10 cellular contexts compared by ENCODE assay signal in the genomic region with DNA sequence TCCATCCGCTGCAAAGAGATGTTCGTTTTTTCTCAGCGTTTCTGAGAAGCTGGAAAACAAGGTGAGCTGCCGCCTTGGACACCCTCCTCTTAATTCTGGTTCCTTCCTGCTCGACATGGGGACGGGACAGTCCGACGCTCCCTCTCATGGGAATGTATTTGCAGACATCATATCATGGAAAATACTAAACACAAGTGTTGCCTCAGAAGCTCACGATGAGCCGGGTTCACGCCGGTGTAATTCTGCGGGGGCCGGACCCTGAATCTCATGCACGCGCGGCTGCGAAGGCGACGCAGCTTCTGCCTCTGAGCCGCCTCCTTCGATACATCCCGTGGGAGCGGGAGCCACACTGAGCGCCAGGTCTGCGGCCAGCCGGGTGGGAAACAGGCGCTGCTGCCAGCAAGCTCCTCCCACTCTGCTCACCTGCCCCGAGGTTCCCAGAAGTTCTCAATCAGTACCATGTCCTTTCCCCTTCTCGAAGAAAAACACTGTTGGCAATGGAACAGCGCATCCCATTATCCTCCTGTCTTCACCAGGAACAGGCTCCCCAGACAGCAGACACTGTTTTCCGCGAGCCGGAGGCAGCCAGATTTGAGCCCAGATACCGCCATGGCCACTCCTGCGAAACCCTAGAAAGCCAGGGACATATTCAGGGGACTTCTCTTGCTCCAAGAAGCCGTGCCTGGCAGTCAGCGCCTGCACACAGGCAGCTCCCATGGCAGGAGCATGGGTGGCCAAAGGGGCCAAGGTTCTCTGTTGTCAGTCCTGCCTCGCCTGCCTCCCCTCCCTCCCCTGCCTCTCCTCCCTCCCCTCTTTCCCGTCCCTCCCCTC.
A peak's percentile ranks its signal among the peaks of the same experiment; 100 is the strongest.
DNase-seq lines count a peak whose midpoint lies in the region; ATAC-seq, FAIRE-seq and TF ChIP-seq lines count a peak whose summit lies in the region.
"Had no signal": no experiment of that assay in that cellular context is flagged by ENCODE, and none has a peak within 500 bp of the region (broad histone marks: within the 10 kb centered on the region; RNA-seq: fewer than 3 reads in every experiment).

No MANE protein-coding gene starts in this region.

- 0 out of 2 replicates have a peak overlapping the region, but pooled peaks have one; percentile 61 for H3K27ac Mint-ChIP-seq in WTC11

- no peak for FAIRE-seq in kidney (lab: Jason Lieb, UNC)

- CTCF ChIA-PET in WTC11 (lab: Charles Lee), result interaction anchor here (0.9 to 2.0 kb wide), 3 partner anchors 127 to 188 kb away, joined by 3 to 10 read pairs (median 6); no protein-coding TSS in a partner anchor

- H3K27ac ChIP-seq in kidney (ENCODE audit: low read depth in 2 of 2, low read length in 2 of 2) (peak overlapping the region; percentile 78 to 83), subcutaneous abdominal adipose tissue (ENCODE audit: low read depth, low read length) (peak overlapping the region; percentile 41)

- peaks cover 42% of the 10 kb centered on the region for H3K4me1 Mint-ChIP-seq in activated T-cell treated with anti-CD3 and anti-CD28 coated beads, Interleukin-2, amount 50 U/mL, for 4 hours (ENCODE audit: low read depth)
- H3K4me1 Mint-ChIP-seq in WTC11, result peaks cover 62% of the 10 kb centered on the region

- TF ChIP-seq POLR2A in GM18505 (IDR thresholded peaks at IDR 0.05; ENCODE audit: borderline replicate concordance, extremely low read depth, insufficient read depth, insufficient read length), result no peak

- DNase-seq in activated T-cell treated with anti-CD3 and anti-CD28 coated beads, Interleukin-2, amount 50 U/mL, for 4 hours, result no peak
- DNase-seq in activated T-cell treated with anti-CD3 and anti-CD28 coated beads, Interleukin-2, amount 50 U/mL, for 1 hour, result no peak
- DNase-seq in WTC11 (ENCODE audit: low spot score), result peak; percentile 61
- DNase-seq in kidney, result peak; percentile 82
- no peak for DNase-seq in ureter (ENCODE audit: low spot score)
- DNase-seq: DND-41, NCI-H2081 treated with DMSO at 0.1 percent for 48 hours had no signal

- peaks cover 4 to 36% (median 29%) of the 10 kb centered on the region in 5 donors for H3K27me3 ChIP-seq in subcutaneous abdominal adipose tissue (ENCODE audit: control insufficient read depth in 5 of 5, insufficient read depth in 4 of 5, low read length in 5 of 5)

- TF ChIP-seq CTCF in WTC11 (IDR thresholded peaks at IDR 0.05) (no peak), kidney (IDR thresholded peaks at IDR 0.05; ENCODE audit: borderline replicate concordance, extremely low read depth, insufficient read depth) (no peak)

- no peaks in the 10 kb centered on the region for H3K36me3 Mint-ChIP-seq in activated T-cell treated with anti-CD3 and anti-CD28 coated beads, Interleukin-2, amount 50 U/mL, for 4 hours (ENCODE audit: insufficient read depth)
- peaks cover 3% of the 10 kb centered on the region for H3K36me3 Mint-ChIP-seq in WTC11

- POLR2A ChIA-PET in WTC11 (lab: Charles Lee), result interaction anchor here (0.6 kb wide), 1 partner anchor 669 kb away, joined by 5 read pairs; no protein-coding TSS in a partner anchor

- no peaks in the 10 kb centered on the region for H3K9me3 Mint-ChIP-seq in activated T-cell treated with anti-CD3 and anti-CD28 coated beads, Interleukin-2, amount 50 U/mL, for 4 hours
- no peaks in the 10 kb centered on the region for H3K9me3 Mint-ChIP-seq in WTC11

- H3K9me3 ChIP-seq in kidney (ENCODE audit: control insufficient read depth in 1 of 2, low read length in 2 of 2) (no peaks in the 10 kb centered on the region), subcutaneous abdominal adipose tissue (ENCODE audit: control insufficient read depth in 5 of 5, low read length in 5 of 5) (peaks cover 0 to under 1% (median 0%) of the 10 kb centered on the region in 5 donors)

- H3K4me3 Mint-ChIP-seq in activated T-cell treated with anti-CD3 and anti-CD28 coated beads, Interleukin-2, amount 50 U/mL, for 4 hours, result peak overlapping the region; percentile 50
- peak overlapping the region; percentile 76 for H3K4me3 Mint-ChIP-seq in WTC11

- H3K4me1 ChIP-seq in kidney (ENCODE audit: control insufficient read depth in 1 of 2, insufficient read depth in 1 of 2, low read depth in 1 of 2, low read length in 2 of 2) (peaks cover 0 to 17% of the 10 kb centered on the region in 2 donors), subcutaneous abdominal adipose tissue (ENCODE audit: control insufficient read depth in 5 of 5, insufficient read depth in 5 of 5, low read length in 5 of 5) (peaks cover 0 to 42% (median 22%) of the 10 kb centered on the region in 5 donors)

- intact Hi-C loops in kidney (cut with DNase I), result no loop called here

- peaks cover 4% of the 10 kb centered on the region for H3K27me3 Mint-ChIP-seq in activated T-cell treated with anti-CD3 and anti-CD28 coated beads, Interleukin-2, amount 50 U/mL, for 4 hours (ENCODE audit: low read depth)
- peaks cover 42% of the 10 kb centered on the region for H3K27me3 Mint-ChIP-seq in WTC11 (ENCODE audit: low read depth)

- H3K9ac ChIP-seq in kidney (ENCODE audit: low read length in 2 of 2) (peak overlapping the region in 1 of 2 donors; percentile 52), subcutaneous abdominal adipose tissue (ENCODE audit: low read length in 5 of 5) (peak overlapping the region in 1 of 5 donors; percentile 53)

- no peaks in the 10 kb centered on the region for H3K36me3 ChIP-seq in kidney (ENCODE audit: control insufficient read depth in 1 of 2, insufficient read depth in 2 of 2, low read length in 2 of 2)
- peaks cover 0 to 2% (median 0%) of the 10 kb centered on the region in 5 donors for H3K36me3 ChIP-seq in subcutaneous abdominal adipose tissue (ENCODE audit: control insufficient read depth in 5 of 5, insufficient read depth in 5 of 5, low read length in 5 of 5)

- peak overlapping the region; percentile 28 to 51 for H3K4me3 ChIP-seq in kidney (ENCODE audit: low read length in 2 of 2)
- peak overlapping the region; percentile 25 to 52 (median 37) for H3K4me3 ChIP-seq in subcutaneous abdominal adipose tissue (ENCODE audit: low read depth in 1 of 5, low read length in 5 of 5)

- ATAC-seq in activated T-cell treated with anti-CD3 and anti-CD28 coated beads, Interleukin-2, amount 50 U/mL, for 4 hours, result no peak
- ATAC-seq in WTC11 (peak; percentile 43), GM18505 (IDR thresholded peaks at IDR 0.05; ENCODE audit: unreplicated experiment) (no peak), GM19455 (IDR thresholded peaks at IDR 0.05; ENCODE audit: unreplicated experiment) (no peak)

TF ChIP-seq in WTC11, 78 proteins besides CTCF, POLR2A, EP300 and RAD21 (continues in another document):
- TF ChIP-seq, protein P1, sequence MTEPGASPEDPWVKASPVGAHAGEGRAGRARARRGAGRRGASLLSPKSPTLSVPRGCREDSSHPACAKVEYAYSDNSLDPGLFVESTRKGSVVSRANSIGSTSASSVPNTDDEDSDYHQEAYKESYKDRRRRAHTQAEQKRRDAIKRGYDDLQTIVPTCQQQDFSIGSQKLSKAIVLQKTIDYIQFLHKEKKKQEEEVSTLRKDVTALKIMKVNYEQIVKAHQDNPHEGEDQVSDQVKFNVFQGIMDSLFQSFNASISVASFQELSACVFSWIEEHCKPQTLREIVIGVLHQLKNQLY (CRISPR knock-in tag; IDR thresholded peaks at IDR 0.05), result no peak
- TF ChIP-seq, protein P2, sequence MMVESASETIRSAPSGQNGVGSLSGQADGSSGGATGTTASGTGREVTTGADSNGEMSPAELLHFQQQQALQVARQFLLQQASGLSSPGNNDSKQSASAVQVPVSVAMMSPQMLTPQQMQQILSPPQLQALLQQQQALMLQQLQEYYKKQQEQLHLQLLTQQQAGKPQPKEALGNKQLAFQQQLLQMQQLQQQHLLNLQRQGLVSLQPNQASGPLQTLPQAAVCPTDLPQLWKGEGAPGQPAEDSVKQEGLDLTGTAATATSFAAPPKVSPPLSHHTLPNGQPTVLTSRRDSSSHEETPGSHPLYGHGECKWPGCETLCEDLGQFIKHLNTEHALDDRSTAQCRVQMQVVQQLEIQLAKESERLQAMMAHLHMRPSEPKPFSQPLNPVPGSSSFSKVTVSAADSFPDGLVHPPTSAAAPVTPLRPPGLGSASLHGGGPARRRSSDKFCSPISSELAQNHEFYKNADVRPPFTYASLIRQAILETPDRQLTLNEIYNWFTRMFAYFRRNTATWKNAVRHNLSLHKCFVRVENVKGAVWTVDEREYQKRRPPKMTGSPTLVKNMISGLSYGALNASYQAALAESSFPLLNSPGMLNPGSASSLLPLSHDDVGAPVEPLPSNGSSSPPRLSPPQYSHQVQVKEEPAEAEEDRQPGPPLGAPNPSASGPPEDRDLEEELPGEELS (CRISPR knock-in tag; IDR thresholded peaks at IDR 0.05), result no peak
- TF ChIP-seq, protein P3, sequence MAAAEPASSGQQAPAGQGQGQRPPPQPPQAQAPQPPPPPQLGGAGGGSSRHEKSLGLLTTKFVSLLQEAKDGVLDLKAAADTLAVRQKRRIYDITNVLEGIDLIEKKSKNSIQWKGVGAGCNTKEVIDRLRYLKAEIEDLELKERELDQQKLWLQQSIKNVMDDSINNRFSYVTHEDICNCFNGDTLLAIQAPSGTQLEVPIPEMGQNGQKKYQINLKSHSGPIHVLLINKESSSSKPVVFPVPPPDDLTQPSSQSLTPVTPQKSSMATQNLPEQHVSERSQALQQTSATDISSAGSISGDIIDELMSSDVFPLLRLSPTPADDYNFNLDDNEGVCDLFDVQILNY (CRISPR knock-in tag; IDR thresholded peaks at IDR 0.05), result no peak
- TF ChIP-seq GABPB1 (CRISPR knock-in tag; IDR thresholded peaks at IDR 0.05), result no peak
- TF ChIP-seq NFYB (CRISPR knock-in tag; conservative IDR thresholded peaks at IDR 0.05; ENCODE audit: low read depth), result no peak
- no peak for TF ChIP-seq ZNF263 (CRISPR knock-in tag; IDR thresholded peaks at IDR 0.05; ENCODE audit: low read depth)
- TF ChIP-seq MYBL2 (CRISPR knock-in tag; IDR thresholded peaks at IDR 0.05), result 0 out of 2 replicates have a peak, but pooled peaks have one; percentile 25
- no peak for TF ChIP-seq SMAD3 (CRISPR knock-in tag; IDR thresholded peaks at IDR 0.05; ENCODE audit: borderline replicate concordance)
- no peak for TF ChIP-seq ESRRA (CRISPR knock-in tag; IDR thresholded peaks at IDR 0.05; ENCODE audit: borderline replicate concordance)
- TF ChIP-seq KAT7 (CRISPR knock-in tag; IDR thresholded peaks at IDR 0.05; ENCODE audit: borderline replicate concordance), result no peak
- TF ChIP-seq, protein P4, sequence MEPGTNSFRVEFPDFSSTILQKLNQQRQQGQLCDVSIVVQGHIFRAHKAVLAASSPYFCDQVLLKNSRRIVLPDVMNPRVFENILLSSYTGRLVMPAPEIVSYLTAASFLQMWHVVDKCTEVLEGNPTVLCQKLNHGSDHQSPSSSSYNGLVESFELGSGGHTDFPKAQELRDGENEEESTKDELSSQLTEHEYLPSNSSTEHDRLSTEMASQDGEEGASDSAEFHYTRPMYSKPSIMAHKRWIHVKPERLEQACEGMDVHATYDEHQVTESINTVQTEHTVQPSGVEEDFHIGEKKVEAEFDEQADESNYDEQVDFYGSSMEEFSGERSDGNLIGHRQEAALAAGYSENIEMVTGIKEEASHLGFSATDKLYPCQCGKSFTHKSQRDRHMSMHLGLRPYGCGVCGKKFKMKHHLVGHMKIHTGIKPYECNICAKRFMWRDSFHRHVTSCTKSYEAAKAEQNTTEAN (CRISPR knock-in tag; IDR thresholded peaks at IDR 0.05), result 0 out of 2 replicates have a peak, but pooled peaks have one; percentile 53
- no peak for TF ChIP-seq SMAD4 (CRISPR knock-in tag; IDR thresholded peaks at IDR 0.05)
- TF ChIP-seq GTF2I (CRISPR knock-in tag; conservative IDR thresholded peaks at IDR 0.05), result no peak

Comparison
In these comparisons a context has a peak if more than half of its experiments do, and no peak if none do; other contexts are left out.
1. DNase-seq: peak in WTC11 (single experiment) and kidney (single experiment); none in activated T-cell treated with anti-CD3 and anti-CD28 coated beads, Interleukin-2, amount 50 U/mL, for 4 hours (single experiment), activated T-cell treated with anti-CD3 and anti-CD28 coated beads, Interleukin-2, amount 50 U/mL, for 1 hour (single experiment) and ureter (single experiment).